8 cellular contexts compared by ENCODE assay signal in the genomic region with DNA sequence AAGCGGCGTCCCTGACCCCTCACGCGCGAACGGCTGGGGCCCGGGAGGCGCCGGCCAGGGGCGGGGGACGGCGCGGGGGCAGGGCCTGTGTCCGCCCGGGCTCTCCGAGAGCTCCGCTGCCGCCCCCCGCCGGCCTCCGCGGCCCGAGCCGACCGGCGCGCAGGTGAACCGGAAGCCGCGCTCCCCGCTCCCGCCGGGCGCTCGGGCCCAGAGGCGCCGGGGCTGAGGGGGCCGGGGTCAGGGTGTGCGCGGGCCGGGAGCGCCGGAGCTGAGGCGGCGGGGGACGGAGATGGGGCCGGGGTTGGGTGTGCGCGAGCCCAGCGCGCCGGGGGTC. TPM values are rescaled to one million over a fixed set of nuclear protein-coding genes. Genes with fewer than 3 reads are reported as not detected.
DNase-seq lines count a peak whose midpoint lies in the region; ATAC-seq and TF ChIP-seq lines count a peak whose summit lies in the region.

No MANE protein-coding gene starts in this region.

- no peaks in the 10 kb centered on the region for H3K36me3 ChIP-seq in heart left ventricle
- no peaks in the 10 kb centered on the region for H3K36me3 ChIP-seq in prostate gland

- WGBS in heart left ventricle, 4 donors = 1% methylated on average over 52 of the region's 52 CpGs; no CpG with 5 or more reads in 2 of the 4 donors
- WGBS in prostate gland = under 1% methylated on average over 26 of the region's 52 CpGs

- peaks cover 43% of the 10 kb centered on the region for H3K4me1 Mint-ChIP-seq in activated T-cell treated with anti-CD3 and anti-CD28 coated beads, Interleukin-2, amount 50 U/mL, for 4 hours (ENCODE audit: low read depth)

- H3K27me3 ChIP-seq in heart left ventricle (peaks cover 0 to 8% (median 0%) of the 10 kb centered on the region in 9 donors), prostate gland (replicated peaks; ENCODE audit: insufficient read depth) (no peaks in the 10 kb centered on the region)

- H3K9me3 ChIP-seq in heart left ventricle = no peaks in the 10 kb centered on the region
- H3K9me3 ChIP-seq in prostate gland = no peaks in the 10 kb centered on the region

- intact Hi-C loops in heart left ventricle (cut with DNase I) (loop anchor here in 1 of 10 donors (2.0 kb wide), 1 partner anchor 43 kb away; no protein-coding TSS in a partner anchor), prostate gland (cut with DNase I) (no loop called here)

- H3K4me3 ChIP-seq in GM12875 (ENCODE audit: low read depth, low read length) (peak overlapping the region; percentile 59), heart left ventricle (peak overlapping the region; percentile 57 to 92 (median 73)), prostate gland (peak overlapping the region; percentile 60 to 76)

- ATAC-seq in HG03045 (IDR thresholded peaks at IDR 0.05; ENCODE audit: unreplicated experiment) (peak; percentile 39), heart left ventricle (peak in 3 of 4 donors; percentile 16 to 47 (median 35)), HG03139 (IDR thresholded peaks at IDR 0.05; ENCODE audit: unreplicated experiment) (no peak)
- ATAC-seq in activated T-cell treated with anti-CD3 and anti-CD28 coated beads, Interleukin-2, amount 50 U/mL, for 4 hours = peak; percentile 51 to 60

- no peak for DNase-seq in activated T-cell treated with anti-CD3 and anti-CD28 coated beads, Interleukin-2, amount 50 U/mL, for 4 hours
- no peak for DNase-seq in heart left ventricle
- no peak for DNase-seq in prostate gland (ENCODE audit: low spot score)
- no peak for DNase-seq in NCI-H446 (lab: John Stamatoyannopoulos, UW)
- DNase-seq in NOMO-1 treated with DMSO at 0.1 percent for 48 hours (lab: John Stamatoyannopoulos, UW; ENCODE audit: unreplicated experiment) = no peak

- no peaks in the 10 kb centered on the region for H3K36me3 Mint-ChIP-seq in activated T-cell treated with anti-CD3 and anti-CD28 coated beads, Interleukin-2, amount 50 U/mL, for 4 hours (ENCODE audit: insufficient read depth)

- H3K27ac ChIP-seq in heart left ventricle = peak overlapping the region; percentile 51 to 86 (median 76)
- peak overlapping the region; percentile 81 to 89 for H3K27ac ChIP-seq in prostate gland

- TF ChIP-seq POLR2A in heart left ventricle (IDR thresholded peaks at IDR 0.05) (no peak), prostate gland (IDR thresholded peaks at IDR 0.05) (no peak)

- TF ChIP-seq CTCF in GM12875 (IDR thresholded peaks at IDR 0.05; ENCODE audit: borderline replicate concordance, insufficient read depth, low read depth, low read length) = no peak
- no peak for TF ChIP-seq CTCF in heart left ventricle (IDR thresholded peaks at IDR 0.05)
- TF ChIP-seq CTCF in prostate gland (IDR thresholded peaks at IDR 0.05) = no peak

- H3K4me1 ChIP-seq in heart left ventricle = peaks cover 0 to 34% (median 15%) of the 10 kb centered on the region in 12 donors
- peaks cover 6% of the 10 kb centered on the region for H3K4me1 ChIP-seq in prostate gland (replicated peaks)

- no peaks in the 10 kb centered on the region for H3K9me3 Mint-ChIP-seq in activated T-cell treated with anti-CD3 and anti-CD28 coated beads, Interleukin-2, amount 50 U/mL, for 4 hours

- no peaks in the 10 kb centered on the region for H3K27me3 Mint-ChIP-seq in activated T-cell treated with anti-CD3 and anti-CD28 coated beads, Interleukin-2, amount 50 U/mL, for 4 hours (ENCODE audit: low read depth)

- H3K4me3 Mint-ChIP-seq in activated T-cell treated with anti-CD3 and anti-CD28 coated beads, Interleukin-2, amount 50 U/mL, for 4 hours = no peak overlapping the region

RNA-seq across cellular contexts. Expression of a gene that starts 0.4 kb away (rescaled TPM):
- total RNA-seq in activated T-cell treated with anti-CD3 and anti-CD28 coated beads, Interleukin-2, amount 50 U/mL, for 4 hours = 10 to 100 TPM; 23.2 to 34.5 (median 32.1) TPM
- total RNA-seq in heart left ventricle = 10 to 100 TPM; 14.9 to 49.5 (median 19.6) TPM
- polyA plus RNA-seq in heart left ventricle = 10 to 100 TPM; 19.1 to 31.4 TPM
- total RNA-seq in prostate gland = 10 to 100 TPM; 45.1 to 79.3 TPM
